23 cellular contexts compared by ENCODE assay signal in genomic region chr4:87966095-87966496, GRCh38. TPM values are rescaled to one million over a fixed set of nuclear protein-coding genes. Genes with fewer than 3 reads are reported as not detected.
"Had no signal": no experiment of that assay in that cellular context is flagged by ENCODE, and none has a peak within 500 bp of the region (broad histone marks: within the 10 kb centered on the region; RNA-seq: fewer than 3 reads in every experiment).

No MANE protein-coding gene starts in this region.

- H3K27ac Mint-ChIP-seq: activated CD8-positive, alpha-beta memory T cell treated with anti-CD3 and anti-CD28 coated beads, Interleukin-2, amount 10 ng/mL, durations not matched to agents 7 days and 5 days; activated naive CD4-positive, alpha-beta T cell treated with anti-CD3 and anti-CD28 coated beads, Interleukin-2, amount 50 U/mL, for 72 hours; activated naive CD8-positive, alpha-beta T cell treated with anti-CD3 and anti-CD28 coated beads, Interleukin-2, amount 50 U/mL, for 24 hours; activated T-cell treated with anti-CD3 and anti-CD28 coated beads, Interleukin-2, amount 50 U/mL, for 24 hours; activated T-helper 1 cell treated with anti-CD3 and anti-CD28 coated beads, Interleukin-12 subunit alpha, Interleukin-12 subunit beta, Interleukin-2, Interleukin-4 antibody, amounts not matched to agents 30 ng/mL and 10 ng/mL and 1 ng/mL, durations not matched to agents 14 hours and 24 hours and 36 hours; brain; T-helper 1 cell treated with Interleukin-12 subunit alpha and Interleukin-12 subunit beta and Interleukin-4 antibody, amounts not matched to agents 30 μg/mL and 1 μg/mL, for 36 hours had no signal

- ATAC-seq: activated CD8-positive, alpha-beta memory T cell treated with anti-CD3 and anti-CD28 coated beads, Interleukin-2, amount 10 ng/mL, durations not matched to agents 7 days and 5 days; activated naive CD4-positive, alpha-beta T cell treated with anti-CD3 and anti-CD28 coated beads, Interleukin-2, amount 50 U/mL, for 72 hours; activated naive CD8-positive, alpha-beta T cell treated with anti-CD3 and anti-CD28 coated beads, Interleukin-2, amount 50 U/mL, for 24 hours; PC-3 had no signal

- H3K4me1 Mint-ChIP-seq: activated CD8-positive, alpha-beta memory T cell treated with anti-CD3 and anti-CD28 coated beads, Interleukin-2, amount 10 ng/mL, durations not matched to agents 7 days and 5 days; activated naive CD8-positive, alpha-beta T cell treated with anti-CD3 and anti-CD28 coated beads, Interleukin-2, amount 50 U/mL, for 24 hours; brain had no signal

- H3K9me3 Mint-ChIP-seq: activated naive CD4-positive, alpha-beta T cell treated with anti-CD3 and anti-CD28 coated beads, Interleukin-2, amount 50 U/mL, for 72 hours; activated naive CD8-positive, alpha-beta T cell treated with anti-CD3 and anti-CD28 coated beads, Interleukin-2, amount 50 U/mL, for 24 hours; activated T-cell treated with anti-CD3 and anti-CD28 coated beads, Interleukin-2, amount 50 U/mL, for 24 hours; activated T-helper 1 cell treated with anti-CD3 and anti-CD28 coated beads, Interleukin-12 subunit alpha, Interleukin-12 subunit beta, Interleukin-2, Interleukin-4 antibody, amounts not matched to agents 30 ng/mL and 10 ng/mL and 1 ng/mL, durations not matched to agents 14 hours and 24 hours and 36 hours; brain; T-helper 1 cell treated with Interleukin-12 subunit alpha and Interleukin-12 subunit beta and Interleukin-4 antibody, amounts not matched to agents 30 μg/mL and 1 μg/mL, for 36 hours had no signal

- H3K4me3 Mint-ChIP-seq: activated CD8-positive, alpha-beta memory T cell treated with anti-CD3 and anti-CD28 coated beads, Interleukin-2, amount 10 ng/mL, durations not matched to agents 7 days and 5 days; activated naive CD8-positive, alpha-beta T cell treated with anti-CD3 and anti-CD28 coated beads, Interleukin-2, amount 50 U/mL, for 24 hours; activated T-cell treated with anti-CD3 and anti-CD28 coated beads, Interleukin-2, amount 50 U/mL, for 24 hours; activated T-helper 1 cell treated with anti-CD3 and anti-CD28 coated beads, Interleukin-12 subunit alpha, Interleukin-12 subunit beta, Interleukin-2, Interleukin-4 antibody, amounts not matched to agents 30 ng/mL and 10 ng/mL and 1 ng/mL, durations not matched to agents 14 hours and 24 hours and 36 hours; brain; T-helper 1 cell treated with Interleukin-12 subunit alpha and Interleukin-12 subunit beta and Interleukin-4 antibody, amounts not matched to agents 30 μg/mL and 1 μg/mL, for 36 hours had no signal

- H3K36me3 Mint-ChIP-seq: activated CD8-positive, alpha-beta memory T cell treated with anti-CD3 and anti-CD28 coated beads, Interleukin-2, amount 10 ng/mL, durations not matched to agents 7 days and 5 days; activated naive CD4-positive, alpha-beta T cell treated with anti-CD3 and anti-CD28 coated beads, Interleukin-2, amount 50 U/mL, for 72 hours; brain had no signal

- DNase-seq: activated CD4-positive, alpha-beta T cell treated with anti-CD3 and anti-CD28 coated beads for 48 hours; activated CD4-positive, alpha-beta T cell treated with anti-CD3 and anti-CD28 coated beads, Interleukin-2, amount 50 U/mL, for 4 hours; activated CD4-positive, CD25-positive, alpha-beta regulatory T cell treated with anti-CD3 and anti-CD28 coated beads, Interleukin-2, amount 50 U/mL, for 72 hours; activated CD8-positive, alpha-beta memory T cell treated with anti-CD3 and anti-CD28 coated beads, Interleukin-2, amount 10 ng/mL, durations not matched to agents 7 days and 5 days; activated effector memory CD4-positive, alpha-beta T cell treated with Interleukin-2 at 50 U/mL for 16 hours; activated naive CD4-positive, alpha-beta T cell; activated naive CD8-positive, alpha-beta T cell treated with anti-CD3 and anti-CD28 coated beads, Interleukin-2, amount 50 U/mL, for 24 hours; activated T-cell treated with anti-CD3 and anti-CD28 coated beads, Interleukin-2, amount 50 U/mL, for 24 hours; amniotic stem cell; Karpas-422; MM.1S; NCI-H1105; NCI-H1436; NCI-H2029 treated with DMSO at 0.1 percent for 48 hours; NCI-H510A treated with DMSO at 0.1 percent for 48 hours; NCI-H69; NK-92 treated with Interleukin-12 subunit alpha and Interleukin-12 subunit beta, amount 100 ng/mL, for 24 hours; PC-3; SHP77 treated with DMSO at 0.1 percent for 48 hours had no signal

RNA-seq across cellular contexts. Expression of gene SPP1, which starts 9.4 kb away (rescaled TPM):
- total RNA-seq: activated naive CD4-positive, alpha-beta T cell treated with anti-CD3 and anti-CD28 coated beads, Interleukin-2, amount 50 U/mL, for 72 hours; PC-3 had no signal
